ENCODE assay signal across 8 cellular contexts in genomic region chr6:42984001-42984923, GRCh38. TPM values are rescaled to one million over a fixed set of nuclear protein-coding genes. Genes with fewer than 3 reads are reported as not detected.
DNase-seq lines count a peak whose midpoint lies in the region; ATAC-seq and TF ChIP-seq lines count a peak whose summit lies in the region.

Gene PPP2R5D, plus strand, starts transcription at chr6:42984570. Its CDS starts 108 bp downstream, at chr6:42984678.

- TF ChIP-seq POLR2A in tibial nerve (IDR thresholded peaks at IDR 0.05): peak; percentile 28 to 89

- WGBS in tibial nerve, 2 donors: 0 to 1% methylated on average over 59 of the region's 59 CpGs

- peak in 1 of 2 donors; percentile 91 for TF ChIP-seq EP300 in tibial nerve (IDR thresholded peaks at IDR 0.05)

- H3K27me3 ChIP-seq in adipocyte (replicated peaks; ENCODE audit: control insufficient read depth, insufficient read depth, low read length) (no peaks in the 10 kb centered on the region), cardiac muscle cell (no peaks in the 10 kb centered on the region), parathyroid adenoma (ENCODE audit: control insufficient read depth, insufficient read depth, low read length) (no peaks in the 10 kb centered on the region), tibial nerve (no peaks in the 10 kb centered on the region)

- peaks cover 26% of the 10 kb centered on the region for H3K79me2 ChIP-seq in parathyroid adenoma

- peak; percentile 94 for ATAC-seq in HG02798 (IDR thresholded peaks at IDR 0.05; ENCODE audit: poor library complexity, unreplicated experiment)

- TF ChIP-seq CTCF in GM12875 (IDR thresholded peaks at IDR 0.05; ENCODE audit: borderline replicate concordance, insufficient read depth, low read depth, low read length) (no peak), cardiac muscle cell (IDR thresholded peaks at IDR 0.05; ENCODE audit: low read depth, low read length) (no peak), parathyroid adenoma (IDR thresholded peaks at IDR 0.05) (peak; percentile 7), tibial nerve (IDR thresholded peaks at IDR 0.05) (peak in 2 of 5 experiments; percentile 3 to 57)

- H3K27ac ChIP-seq in cardiac muscle cell (peak within 1 kb of the TSS; percentile 85), parathyroid adenoma (peak within 1 kb of the TSS; percentile 86), tibial nerve (peak within 1 kb of the TSS; percentile 80 to 88 (median 84))

- H3K9ac ChIP-seq in adipocyte (ENCODE audit: low read length): peak within 1 kb of the TSS; percentile 90
- H3K9ac ChIP-seq in parathyroid adenoma: peak within 1 kb of the TSS; percentile 32

- H3K4me1 ChIP-seq in adipocyte (ENCODE audit: control insufficient read depth, insufficient read depth, low read length) (peaks cover 47% of the 10 kb centered on the region), cardiac muscle cell (ENCODE audit: low read depth) (peaks cover 4% of the 10 kb centered on the region), parathyroid adenoma (peaks cover 22% of the 10 kb centered on the region), tibial nerve (peaks cover 0 to 67% (median 39%) of the 10 kb centered on the region in 4 donors)

- H3K36me3 ChIP-seq in adipocyte (ENCODE audit: control insufficient read depth, insufficient read depth, low read length, severe bottlenecking) (peaks cover 2% of the 10 kb centered on the region), cardiac muscle cell (no peaks in the 10 kb centered on the region), parathyroid adenoma (ENCODE audit: control insufficient read depth, insufficient read depth, low read length) (no peaks in the 10 kb centered on the region), tibial nerve (peaks cover 0 to 5% (median 5%) of the 10 kb centered on the region in 3 donors)

- H3K4me3 ChIP-seq in GM12875 (ENCODE audit: low read depth, low read length) (peak within 1 kb of the TSS; percentile 82), adipocyte (ENCODE audit: low read length) (peak within 1 kb of the TSS; percentile 77), cardiac muscle cell (peak within 1 kb of the TSS; percentile 50), parathyroid adenoma (ENCODE audit: low read depth, low read length) (peak within 1 kb of the TSS; percentile 85), tibial nerve (peak within 1 kb of the TSS; percentile 50 to 81 (median 71))

- peak; percentile 98 for DNase-seq in NCI-H1436 (lab: John Stamatoyannopoulos, UW)
- DNase-seq in T follicular helper cell (ENCODE audit: low read depth): peak; percentile 96
- peak; percentile 100 for DNase-seq in adipocyte (ENCODE audit: low read depth)
- peak; percentile 99 for DNase-seq in cardiac muscle cell (ENCODE audit: low read depth in 1 of 2, low spot score in 1 of 2)
- DNase-seq in tibial nerve (ENCODE audit: low spot score in 2 of 2): peak; percentile 97 to 98

- H2AFZ ChIP-seq in parathyroid adenoma: peak within 1 kb of the TSS; percentile 99

- H3K4me2 ChIP-seq in parathyroid adenoma (ENCODE audit: low read length): peak within 1 kb of the TSS; percentile 91

- H3K9me3 ChIP-seq in adipocyte (ENCODE audit: control insufficient read depth, low read length): no peaks in the 10 kb centered on the region
- no peaks in the 10 kb centered on the region for H3K9me3 ChIP-seq in cardiac muscle cell (ENCODE audit: low read depth)
- H3K9me3 ChIP-seq in parathyroid adenoma (ENCODE audit: control insufficient read depth, low read length): no peaks in the 10 kb centered on the region
- H3K9me3 ChIP-seq in tibial nerve: no peaks in the 10 kb centered on the region

RNA-seq across cellular contexts. Expression of gene PPP2R5D, which starts in this region (rescaled TPM):
- 58.2 and 70.0 TPM in 2 replicates for total RNA-seq in cardiac muscle cell
- polyA plus RNA-seq in cardiac muscle cell: 48.8 and 74.4 TPM in 2 replicates
- 10 to 100 TPM; 25.8 to 54.6 (median 48.3) TPM for total RNA-seq in tibial nerve

Comparison
In these comparisons a context has a peak if more than half of its experiments do, and no peak if none do; other contexts are left out.
1. Peak in every context shown above with its lines: DNase-seq, ATAC-seq, H3K4me3 ChIP-seq and H3K27ac ChIP-seq.